2 cellular contexts compared by ENCODE assay signal in genomic region chr15:25774871-25775270, GRCh38.
TF ChIP-seq lines count a peak whose summit lies in the region.

No MANE protein-coding gene starts in this region.

TF ChIP-seq in IMR-90, 13 proteins besides CTCF, POLR2A, EP300 and RAD21:
- no peak for TF ChIP-seq MXI1 (IDR thresholded peaks at IDR 0.05; ENCODE audit: borderline replicate concordance, low read depth, low read length)
- no peak for TF ChIP-seq BHLHE40 (IDR thresholded peaks at IDR 0.05; ENCODE audit: low read depth, low read length)
- no peak for TF ChIP-seq ELK1 (IDR thresholded peaks at IDR 0.05; ENCODE audit: borderline replicate concordance, low read depth, low read length)
- TF ChIP-seq RFX5 (IDR thresholded peaks at IDR 0.05; ENCODE audit: low read depth, low read length), result no peak

TF ChIP-seq in HEK293T, 16 proteins besides CTCF, POLR2A, EP300 and RAD21 (continued from another document):
- TF ChIP-seq SUZ12 (IDR thresholded peaks at IDR 0.05) (no peak), SP1 (IDR thresholded peaks at IDR 0.05) (no peak), CTBP1 (IDR thresholded peaks at IDR 0.05; ENCODE audit: borderline replicate concordance) (no peak), PKNOX1 (IDR thresholded peaks at IDR 0.05) (no peak), ZNF384 (IDR thresholded peaks at IDR 0.05) (no peak), TARDBP (IDR thresholded peaks at IDR 0.05) (no peak), FOXM1 (IDR thresholded peaks at IDR 0.05; ENCODE audit: borderline replicate concordance) (no peak), NFRKB (IDR thresholded peaks at IDR 0.05) (no peak), BHLHE40 (IDR thresholded peaks at IDR 0.05; ENCODE audit: borderline replicate concordance) (no peak), ELF4 (IDR thresholded peaks at IDR 0.05) (no peak), FOXK2 (IDR thresholded peaks at IDR 0.05) (no peak), HDGF (IDR thresholded peaks at IDR 0.05; ENCODE audit: borderline replicate concordance) (no peak), FOXA1 (IDR thresholded peaks at IDR 0.05) (no peak), LEF1 (IDR thresholded peaks at IDR 0.05; ENCODE audit: borderline replicate concordance) (no peak), ARNT (IDR thresholded peaks at IDR 0.05) (no peak)
